In genomic region chr17:47989700-47990099, GRCh38 we compare ENCODE assay signal across 30 cellular contexts. TPM values are rescaled to one million over a fixed set of nuclear protein-coding genes. Genes with fewer than 3 reads are reported as not detected.
DNase-seq lines count a peak whose midpoint lies in the region; ATAC-seq, FAIRE-seq and TF ChIP-seq lines count a peak whose summit lies in the region.
"Had no signal": no experiment of that assay in that cellular context is flagged by ENCODE, and none has a peak within 500 bp of the region (broad histone marks: within the 10 kb centered on the region; RNA-seq: fewer than 3 reads in every experiment).

No MANE protein-coding gene starts in this region.

- DNase-seq in A673 (ENCODE audit: low spot score) = no peak
- peak; percentile 33 for DNase-seq in GM19238 (ENCODE audit: insufficient read length, low spot score)
- DNase-seq in SW480 (ENCODE audit: low spot score) = peak; percentile 80
- no peak for DNase-seq in mesendoderm
- no peak for DNase-seq in H54 (ENCODE audit: insufficient read length, low spot score)
- no peak for DNase-seq in activated gamma-delta T cell (lab: John Stamatoyannopoulos, UW)
- DNase-seq: ACHN; activated gamma-delta T cell treated with Interleukin-2 at 50 U/mL for 16 hours; body of pancreas; HCEC 1CT; left lung; midbrain; NCI-H1417; NCI-H774; stimulated activated CD4-positive, alpha-beta T cell treated with anti-CD3 and anti-CD28 coated beads, Interleukin-4, amount 100 ng/mL, for 4 hours; substantia nigra; T-helper 17 cell had no signal

- BruUV-seq in A673 (replicated peaks; lab: Mats Ljungman, UMichigan) = no TSS peak

- H3K4ac ChIP-seq in mesendoderm (ENCODE audit: low read depth, low read length) = no peak overlapping the region

- H3K56ac ChIP-seq in mesendoderm (ENCODE audit: low read length) = no peak overlapping the region

- no peak overlapping the region for H3K18ac ChIP-seq in mesendoderm (ENCODE audit: low read length)

- no peak overlapping the region for H3K4me2 ChIP-seq in mesendoderm (ENCODE audit: low read length)

- no peak overlapping the region for H2BK15ac ChIP-seq in mesendoderm (replicated peaks; ENCODE audit: low read depth)

- no peaks in the 10 kb centered on the region for H3K9me3 ChIP-seq in A673 (ENCODE audit: low read depth, low read length, poor library complexity, severe bottlenecking)
- H3K9me3 ChIP-seq: body of pancreas, left lung, neutrophil, prostate gland had no signal

- no CpG with 5 or more reads among the region's 1 CpG for WGBS in mesendoderm (ENCODE audit: extremely low coverage, insufficient coverage, low lambda C conversion rate)

- no peak overlapping the region for H2AK5ac ChIP-seq in mesendoderm (ENCODE audit: low read length)

- CTCF ChIA-PET in A673 (lab: Charles Lee) = no interaction called here

- H4K8ac ChIP-seq in mesendoderm (ENCODE audit: low read depth, low read length) = no peak overlapping the region

- no peak overlapping the region for H3K23ac ChIP-seq in mesendoderm (ENCODE audit: low read length)

- intact Hi-C loops in A673 (cut with micrococcal nuclease; ENCODE audit: unreplicated experiment) = no loop called here

- no peak overlapping the region for H4K5ac ChIP-seq in mesendoderm (ENCODE audit: low read length)

- H3K4me3 ChIP-seq in A673 (ENCODE audit: low read depth, low read length, poor library complexity, severe bottlenecking) = no peak overlapping the region
- H3K4me3 ChIP-seq in mesendoderm (ENCODE audit: low read length) = no peak overlapping the region
- H3K4me3 ChIP-seq: body of pancreas, left lung, prostate gland had no signal

- no peaks in the 10 kb centered on the region for H3K79me2 ChIP-seq in mesendoderm (ENCODE audit: control insufficient read depth, insufficient read depth, low read length)

- no peaks in the 10 kb centered on the region for H3K79me1 ChIP-seq in mesendoderm (ENCODE audit: low read length)

- H3K9ac ChIP-seq in mesendoderm (ENCODE audit: low read length) = no peak overlapping the region

- no peak overlapping the region for H2BK120ac ChIP-seq in mesendoderm (ENCODE audit: low read depth, low read length)

- H3K27me3 ChIP-seq in A673 (replicated peaks; ENCODE audit: insufficient read depth, low read depth, low read length, poor library complexity) (no peaks in the 10 kb centered on the region), mesendoderm (ENCODE audit: insufficient read depth, low read length, poor library complexity) (no peaks in the 10 kb centered on the region)
- H3K27me3 ChIP-seq: body of pancreas had no signal

- H3K27ac ChIP-seq in A673 (ENCODE audit: low read depth, low read length, poor library complexity, severe bottlenecking) (peak overlapping the region; percentile 52), mesendoderm (ENCODE audit: low read depth, low read length) (peak overlapping the region; percentile 67)
- H3K27ac ChIP-seq: body of pancreas, left lung, neutrophil, prostate gland had no signal

- H3K36me3 ChIP-seq in A673 (ENCODE audit: insufficient read depth, low read length, poor library complexity, severe bottlenecking) (peaks cover 4% of the 10 kb centered on the region), mesendoderm (ENCODE audit: control insufficient read depth, insufficient read depth, low read length) (no peaks in the 10 kb centered on the region)
- H3K36me3 ChIP-seq: prostate gland had no signal

- ATAC-seq in GM21528 (IDR thresholded peaks at IDR 0.05; ENCODE audit: low FRiP score, unreplicated experiment) (no peak), GM21737 (IDR thresholded peaks at IDR 0.05; ENCODE audit: unreplicated experiment) (no peak)
- ATAC-seq: body of pancreas; left lung; sciatic nerve; stimulated activated memory B cell treated with anti-CD40 and anti-IgM and Interleukin-4, amounts not matched to agents 10 μg/mL and 1 μg/mL and 100 μg/mL, for 72 hours; T-helper 17 cell had no signal

- H3K4me1 ChIP-seq in A673 (ENCODE audit: insufficient read depth, low read length, poor library complexity, severe bottlenecking) (peaks cover 27% of the 10 kb centered on the region), mesendoderm (ENCODE audit: control insufficient read depth, low read depth, low read length) (peaks cover 16% of the 10 kb centered on the region)
- H3K4me1 ChIP-seq: left lung had no signal

- no peak for FAIRE-seq in H54 (lab: Jason Lieb, UNC)
- FAIRE-seq: islet of Langerhans had no signal

- TF ChIP-seq POLR2A in H54 (IDR thresholded peaks at IDR 0.05; ENCODE audit: low read depth, low read length) = no peak

- H2BK5ac ChIP-seq in mesendoderm (ENCODE audit: low read length) = no peak overlapping the region

- TF ChIP-seq CTCF in A673 (conservative IDR thresholded peaks at IDR 0.05; ENCODE audit: low read depth, low read length) = no peak

- POLR2A ChIA-PET in A673 (lab: Charles Lee; ENCODE audit: low non-redundant PET) = interaction anchor here (0.6 kb wide), 1 partner anchor 19 kb away, joined by 4 read pairs; no protein-coding TSS in a partner anchor

RNA-seq across cellular contexts. Expression of gene CDK5RAP3, which starts 18.8 kb away (rescaled TPM):
- total RNA-seq in A673 (2021) = 172 and 204 TPM in 2 replicates
- polyA plus RNA-seq in mesendoderm (2013, experiment 1 of 2) = 56.8 TPM
- 57.6 TPM for polyA plus RNA-seq in mesendoderm (2013, experiment 2 of 2)

RNA-seq across cellular contexts. Expression of gene PRR15L, which starts 32.0 kb away (rescaled TPM):
- not detected in 2 replicates for total RNA-seq in A673 (2021)
- 0.03 TPM for polyA plus RNA-seq in mesendoderm (2013, experiment 1 of 2)
- 0.03 TPM for polyA plus RNA-seq in mesendoderm (2013, experiment 2 of 2)
- total RNA-seq: cerebellum, glomerular endothelial cell, RPMI7951, sciatic nerve, SK-MEL-5, T-helper 17 cell had no signal
- polyA plus RNA-seq: BJ, IgD-negative memory B cell had no signal

RNA-seq across cellular contexts. Expression of gene COPZ2, which starts 47.9 kb away (rescaled TPM):
- 2.3 TPM in 1 of 2 replicates, not detected in the other for total RNA-seq in A673 (2021)
- polyA plus RNA-seq in mesendoderm (2013, experiment 1 of 2) = 0.07 TPM
- 0.08 TPM for polyA plus RNA-seq in mesendoderm (2013, experiment 2 of 2)

RNA-seq across cellular contexts. Expression of gene PNPO, which starts 48.3 kb away (rescaled TPM):
- total RNA-seq in A673 (2021) = 12.3 and 14.6 TPM in 2 replicates
- 2.6 TPM for polyA plus RNA-seq in mesendoderm (2013, experiment 1 of 2)
- 2.9 TPM for polyA plus RNA-seq in mesendoderm (2013, experiment 2 of 2)

RNA-seq across cellular contexts. Expression of gene NFE2L1, which starts 58.5 kb away (rescaled TPM):
- total RNA-seq in A673 (2021) = 149 and 168 TPM in 2 replicates
- polyA plus RNA-seq in mesendoderm (2013, experiment 1 of 2) = 110 TPM
- polyA plus RNA-seq in mesendoderm (2013, experiment 2 of 2) = 112 TPM

Comparison
In these comparisons a context has a peak if more than half of its experiments do, and no peak if none do; other contexts are left out.
1. DNase-seq: peak in GM19238 (single experiment) and SW480 (single experiment); none in A673 (single experiment), mesendoderm (single experiment), H54 (single experiment) and activated gamma-delta T cell (single experiment).